ENCODE assay signal across 20 cellular contexts in the genomic region with DNA sequence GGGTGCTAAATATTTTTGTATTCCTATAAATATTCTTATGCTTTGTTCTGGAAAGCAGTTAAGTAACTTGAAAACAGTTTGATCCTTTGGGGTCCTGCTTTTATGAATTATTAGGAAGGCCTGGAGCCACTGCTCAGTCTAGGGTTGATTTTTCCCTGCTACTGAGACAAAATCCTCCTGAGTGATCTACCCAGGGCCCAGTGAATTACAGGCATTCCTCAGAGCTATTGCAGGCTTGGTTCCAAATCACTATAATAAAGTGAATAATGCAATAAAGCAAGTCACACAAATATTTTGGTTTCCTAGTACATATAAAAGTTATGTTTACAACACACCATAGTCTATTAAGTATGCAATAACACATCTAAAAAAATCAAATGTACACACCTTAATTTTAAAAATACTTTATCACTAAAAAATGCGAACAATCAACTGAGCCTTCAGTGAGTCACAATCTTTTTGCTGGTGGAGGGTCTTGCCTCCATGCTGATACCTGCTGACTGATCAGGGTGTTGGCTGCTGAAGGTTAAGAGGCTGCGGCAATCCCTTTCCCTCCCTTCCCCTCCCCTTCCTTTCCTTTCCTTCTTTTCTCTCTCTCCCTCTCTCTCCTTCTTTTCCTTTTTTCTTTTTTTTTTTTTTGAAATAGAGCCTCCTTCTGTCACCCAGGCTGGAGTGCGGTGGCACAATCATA.
"Had no signal": no experiment of that assay in that cellular context is flagged by ENCODE, and none has a peak within 500 bp of the region (broad histone marks: within the 10 kb centered on the region; RNA-seq: fewer than 3 reads in every experiment).

No MANE protein-coding gene starts in this region.

- H2AFZ ChIP-seq: parathyroid adenoma had no signal

- H3K27ac ChIP-seq: coronary artery, gastrocnemius medialis, heart right ventricle, parathyroid adenoma, psoas muscle, skin epidermis, thoracic aorta, transverse colon had no signal

- H3K4me1 ChIP-seq: gastrocnemius medialis, parathyroid adenoma, psoas muscle, transverse colon had no signal

- FAIRE-seq: islet of Langerhans had no signal

- H3K4me3 ChIP-seq: coronary artery, gastrocnemius medialis, heart right ventricle, psoas muscle, skin epidermis, thoracic aorta, transverse colon had no signal

- H3K36me3 ChIP-seq: transverse colon had no signal

- H3K9ac ChIP-seq: parathyroid adenoma had no signal

- H3K27me3 ChIP-seq: gastrocnemius medialis, heart right ventricle, transverse colon had no signal

- DNase-seq: effector CD4-positive, alpha-beta T cell; gastrocnemius medialis; heart right ventricle; hypothalamus; mammary epithelial cell; naive thymus-derived CD4-positive, alpha-beta T cell; nephron progenitor cell; psoas muscle; retina; stimulated activated CD4-positive, alpha-beta T cell treated with anti-CD3 and anti-CD28 coated beads, Interleukin-2, amount 100 ng/mL, for 24 hours; stimulated activated CD4-positive, alpha-beta T cell treated with anti-CD3 and anti-CD28 coated beads, Interleukin-4, amount 100 ng/mL, for 4 hours; stimulated activated naive B cell treated with anti-CD40 and anti-IgM and Interleukin-4, amounts not matched to agents 10 μg/mL and 1 μg/mL and 100 μg/mL, for 72 hours; stimulated activated naive CD8-positive, alpha-beta T cell treated with anti-CD3 and anti-CD28 coated beads, Interleukin-15, amount 100 ng/mL, for 72 hours; substantia nigra; transverse colon had no signal

- H3K79me2 ChIP-seq: parathyroid adenoma had no signal

- H3K9me3 ChIP-seq: gastrocnemius medialis, heart right ventricle, psoas muscle, thoracic aorta, transverse colon had no signal
